Comparison of ENCODE assay signal across 1 cellular context in the genomic region with DNA sequence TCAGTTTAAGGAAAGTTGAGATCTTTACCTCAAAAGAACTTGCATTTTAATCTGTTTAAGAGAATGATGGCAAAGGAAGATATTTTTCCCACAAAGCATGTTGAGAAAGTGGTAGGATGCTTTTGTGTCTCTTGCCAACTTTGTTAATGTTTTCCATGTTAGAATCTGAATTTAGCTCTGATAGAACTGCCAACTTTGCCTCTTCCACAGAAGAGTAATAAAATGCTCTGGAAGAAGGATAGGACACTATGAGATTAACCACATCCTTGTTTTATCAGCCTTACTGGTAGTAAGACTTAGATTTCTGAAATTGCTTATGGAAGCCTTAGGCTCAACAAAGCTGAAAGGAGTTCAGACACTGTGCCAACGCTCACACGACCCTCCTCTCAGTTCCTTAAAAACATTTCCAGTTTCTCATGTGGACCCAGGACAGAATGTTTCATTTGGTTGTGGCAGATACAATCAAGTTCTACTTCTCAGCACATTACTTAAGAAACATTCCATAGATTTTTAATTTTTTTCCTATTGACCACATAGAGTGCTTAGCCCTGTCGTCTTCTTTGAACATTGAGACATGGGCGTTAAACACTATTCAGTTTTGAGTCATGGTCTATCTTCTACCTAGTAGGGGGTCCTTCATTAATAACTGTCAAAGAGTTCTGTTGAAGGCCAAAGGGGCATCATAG.
TF ChIP-seq lines count a peak whose summit lies in the region.

No MANE protein-coding gene starts in this region.

TF ChIP-seq in WTC11, 78 proteins besides CTCF, POLR2A, EP300 and RAD21 (continued from another document):
- TF ChIP-seq MYBL2 (CRISPR knock-in tag; IDR thresholded peaks at IDR 0.05) (no peak), GABPB1 (CRISPR knock-in tag; IDR thresholded peaks at IDR 0.05) (no peak), JAZF1 (CRISPR knock-in tag; IDR thresholded peaks at IDR 0.05) (no peak), CREB1 (CRISPR knock-in tag; IDR thresholded peaks at IDR 0.05) (no peak), ATF1 (CRISPR knock-in tag; IDR thresholded peaks at IDR 0.05) (no peak), TP53 (CRISPR knock-in tag; IDR thresholded peaks at IDR 0.05) (no peak), RORB (CRISPR knock-in tag; IDR thresholded peaks at IDR 0.05) (no peak), OVOL2 (CRISPR knock-in tag; IDR thresholded peaks at IDR 0.05; ENCODE audit: borderline replicate concordance) (no peak), CBFB (CRISPR knock-in tag; IDR thresholded peaks at IDR 0.05; ENCODE audit: low read depth) (no peak), ZNF671 (CRISPR knock-in tag; IDR thresholded peaks at IDR 0.05) (no peak)
- TF ChIP-seq, protein P1, sequence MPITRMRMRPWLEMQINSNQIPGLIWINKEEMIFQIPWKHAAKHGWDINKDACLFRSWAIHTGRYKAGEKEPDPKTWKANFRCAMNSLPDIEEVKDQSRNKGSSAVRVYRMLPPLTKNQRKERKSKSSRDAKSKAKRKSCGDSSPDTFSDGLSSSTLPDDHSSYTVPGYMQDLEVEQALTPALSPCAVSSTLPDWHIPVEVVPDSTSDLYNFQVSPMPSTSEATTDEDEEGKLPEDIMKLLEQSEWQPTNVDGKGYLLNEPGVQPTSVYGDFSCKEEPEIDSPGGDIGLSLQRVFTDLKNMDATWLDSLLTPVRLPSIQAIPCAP (CRISPR knock-in tag; IDR thresholded peaks at IDR 0.05), result no peak
- TF ChIP-seq, protein P2, sequence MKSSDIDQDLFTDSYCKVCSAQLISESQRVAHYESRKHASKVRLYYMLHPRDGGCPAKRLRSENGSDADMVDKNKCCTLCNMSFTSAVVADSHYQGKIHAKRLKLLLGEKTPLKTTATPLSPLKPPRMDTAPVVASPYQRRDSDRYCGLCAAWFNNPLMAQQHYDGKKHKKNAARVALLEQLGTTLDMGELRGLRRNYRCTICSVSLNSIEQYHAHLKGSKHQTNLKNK (CRISPR knock-in tag; IDR thresholded peaks at IDR 0.05), result no peak
